ENCODE assay signal across 8 cellular contexts in genomic region chr2:210171309-210172218, GRCh38. TPM values are rescaled to one million over a fixed set of nuclear protein-coding genes. Genes with fewer than 3 reads are reported as not detected.
DNase-seq lines count a peak whose midpoint lies in the region; ATAC-seq and FAIRE-seq lines count a peak whose summit lies in the region.

KANSL1L (minus strand) TSS chr2:210171409; CDS start chr2:210154582, 16,827 bp downstream.

- no peaks in the 10 kb centered on the region for H3K27me3 ChIP-seq in endocrine pancreas (ENCODE audit: control insufficient read depth, insufficient read depth, low read length)

- no peaks in the 10 kb centered on the region for H3K36me3 ChIP-seq in endocrine pancreas (ENCODE audit: control insufficient read depth, insufficient read depth, low read length)

- ATAC-seq in GM21381 (IDR thresholded peaks at IDR 0.05; ENCODE audit: unreplicated experiment): peak; percentile 74

- peak within 1 kb of the TSS; percentile 86 for H3K9ac ChIP-seq in endocrine pancreas (ENCODE audit: control insufficient read depth, insufficient read depth, low read length)

- DNase-seq in COR-L47 (lab: John Stamatoyannopoulos, UW) (peak; percentile 99), HTR-8/SVneo (ENCODE audit: insufficient read length, low spot score) (peak; percentile 88), NOMO-1 treated with DMSO at 0.1 percent for 48 hours (lab: John Stamatoyannopoulos, UW; ENCODE audit: unreplicated experiment) (peak; percentile 95), mesenteric fat pad (ENCODE audit: low spot score) (peak; percentile 100)
- peak; percentile 90 for DNase-seq in activated CD8-positive, alpha-beta memory T cell treated with anti-CD3 and anti-CD28 coated beads, Interleukin-2, amount 50 U/mL, for 1 hour (ENCODE audit: extremely low read depth)
- peak; percentile 97 for DNase-seq in stimulated activated CD8-positive, alpha-beta memory T cell treated with anti-CD3 and anti-CD28 coated beads, Interleukin-15, amount 100 ng/mL, for 1 hour (ENCODE audit: low read depth)

- peaks cover 25% of the 10 kb centered on the region for H3K4me1 ChIP-seq in endocrine pancreas (ENCODE audit: control insufficient read depth, insufficient read depth, low read length)

- peak within 1 kb of the TSS; percentile 98 for H3K4me3 ChIP-seq in endocrine pancreas (ENCODE audit: control insufficient read depth, insufficient read depth, low read length)

- H3K9me3 ChIP-seq in endocrine pancreas (ENCODE audit: control insufficient read depth, low read length): no peaks in the 10 kb centered on the region

- peak; percentile 77 for FAIRE-seq in HTR-8/SVneo (lab: Jason Lieb, UNC)

RNA-seq across cellular contexts. Expression of gene KANSL1L, which starts in this region (rescaled TPM):
- total RNA-seq in mesenteric fat pad: 14.6 TPM

Comparison
In these comparisons a context has a peak if more than half of its experiments do, and no peak if none do; other contexts are left out.
1. Peak in every context shown above with its lines: DNase-seq, ATAC-seq and H3K4me3 ChIP-seq.